Comparison of ENCODE assay signal across 13 cellular contexts in the genomic region with DNA sequence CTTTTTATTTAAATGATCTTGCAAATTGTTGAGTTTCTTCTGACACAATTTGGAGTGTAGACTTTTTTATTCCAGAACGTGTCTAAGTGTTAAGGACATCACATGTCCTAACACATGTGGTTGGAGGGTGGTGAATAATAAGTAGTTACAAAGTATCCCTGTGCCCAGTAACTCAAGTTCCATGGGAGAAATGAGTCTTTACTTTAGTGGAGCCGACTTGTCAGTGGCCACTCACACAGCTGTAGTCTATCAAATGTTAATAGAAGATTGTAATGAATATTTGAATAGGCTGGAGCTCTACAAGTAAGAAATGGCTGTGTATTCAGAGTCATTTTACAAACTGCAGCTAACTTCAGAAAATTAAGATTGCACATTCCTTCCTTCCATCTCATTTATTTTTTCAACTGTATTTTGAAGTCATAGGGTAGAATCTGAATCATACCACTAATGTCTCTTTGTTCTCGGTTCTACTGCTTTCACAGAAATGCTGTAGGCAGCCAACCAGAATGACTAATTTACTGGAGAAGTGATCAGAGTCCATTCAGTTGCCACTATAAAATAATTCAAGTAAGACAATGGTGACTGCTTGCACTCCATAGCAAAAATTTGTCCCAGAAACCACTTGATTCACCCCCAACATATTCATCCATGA.
DNase-seq lines count a peak whose midpoint lies in the region; ATAC-seq and TF ChIP-seq lines count a peak whose summit lies in the region.
"Had no signal": no experiment of that assay in that cellular context is flagged by ENCODE, and none has a peak within 500 bp of the region (broad histone marks: within the 10 kb centered on the region; RNA-seq: fewer than 3 reads in every experiment).

No MANE protein-coding gene starts in this region.

- no peak for TF ChIP-seq RAD21 in SK-N-SH (IDR thresholded peaks at IDR 0.05; ENCODE audit: low read length)

- H3K4me3 ChIP-seq in SK-N-SH (ENCODE audit: low read depth in 2 of 2, low read length in 1 of 2) (no peak overlapping the region), SJSA1 (no peak overlapping the region), skeletal muscle cell (ENCODE audit: low read depth, low read length) (no peak overlapping the region), lower lobe of right lung (no peak overlapping the region)

- H3K27me3 ChIP-seq in SK-N-SH (ENCODE audit: insufficient read depth) (no peaks in the 10 kb centered on the region), SJSA1 (replicated peaks) (no peaks in the 10 kb centered on the region), lower lobe of right lung (ENCODE audit: low read depth) (no peaks in the 10 kb centered on the region)

- H3K27ac ChIP-seq in SK-N-SH (ENCODE audit: low read depth in 2 of 2, low read length in 1 of 2), result peak overlapping the region in 1 of 2 experiments; percentile 60; a peak in 2 of 4 replicates
- peak overlapping the region; percentile 81 for H3K27ac ChIP-seq in SJSA1
- no peak overlapping the region for H3K27ac ChIP-seq in lower lobe of right lung
- H3K27ac ChIP-seq: 22Rv1 had no signal

- POLR2A ChIA-PET in SK-N-SH (lab: Yijun Ruan, JAX), result no interaction called here

- H3K9ac ChIP-seq in SK-N-SH, result no peak overlapping the region; the same call in 1 of the 2 replicates

- H3K79me2 ChIP-seq in SK-N-SH (ENCODE audit: insufficient read depth), result no peaks in the 10 kb centered on the region

- peak overlapping the region; percentile 73 for H2AFZ ChIP-seq in SK-N-SH (ENCODE audit: low read depth)

- H4K20me1 ChIP-seq in SK-N-SH (ENCODE audit: insufficient read depth), result no peaks in the 10 kb centered on the region

- no peak for TF ChIP-seq CTCF in SK-N-SH (IDR thresholded peaks at IDR 0.05)
- TF ChIP-seq CTCF in lower lobe of right lung (IDR thresholded peaks at IDR 0.05), result no peak

- H3K4me1 ChIP-seq in SK-N-SH (ENCODE audit: control insufficient read depth in 1 of 2, insufficient read depth in 2 of 2, low read depth in 1 of 2, low read length in 1 of 2), result peaks cover 0 to 11% of the 10 kb centered on the region in 2 experiments; a peak in 2 of 4 replicates
- H3K4me1 ChIP-seq in SJSA1 (replicated peaks), result peaks cover 37% of the 10 kb centered on the region
- H3K4me1 ChIP-seq in lower lobe of right lung, result no peaks in the 10 kb centered on the region

- no peaks in the 10 kb centered on the region for H3K9me2 ChIP-seq in SK-N-SH

- DNase-seq in SK-N-SH (no peak), SJSA1 (ENCODE audit: low read depth in 1 of 2, low spot score in 2 of 2) (peak in 1 of 2 experiments; percentile 72), fibroblast of peridontal ligament (ENCODE audit: extremely low read depth) (peak; percentile 79), skeletal muscle cell (ENCODE audit: low read depth) (peak; percentile 54), lower lobe of right lung (no peak), left colon (no peak), middle frontal gyrus (ENCODE audit: extremely low spot score, low spot score) (no peak)
- DNase-seq: activated T-cell treated with anti-CD3 and anti-CD28 coated beads, Interleukin-2, amount 50 U/mL, for 24 hours; amygdala; effector memory CD8-positive, alpha-beta T cell; NCI-H2081 had no signal

- ATAC-seq in SK-N-SH treated with all-trans-retinoic acid at 6 μM for 48 hours (no peak), lower lobe of right lung (no peak), left colon (no peak)
- ATAC-seq: effector memory CD8-positive, alpha-beta T cell had no signal

- H3K36me3 ChIP-seq in SK-N-SH (replicated peaks in 1 of 2; ENCODE audit: control insufficient read depth in 1 of 2, insufficient read depth in 2 of 2, low read length in 1 of 2) (peaks cover 0 to under 1% of the 10 kb centered on the region in 2 experiments), SJSA1 (no peaks in the 10 kb centered on the region), lower lobe of right lung (no peaks in the 10 kb centered on the region)

- H3K9me3 ChIP-seq in SK-N-SH (peaks cover 4% of the 10 kb centered on the region; the same call in 1 of the 2 replicates), SJSA1 (replicated peaks) (no peaks in the 10 kb centered on the region), lower lobe of right lung (no peaks in the 10 kb centered on the region)

- WGBS in SK-N-SH (ENCODE audit: low lambda C conversion rate), result 49% methylated on average over 3 of the region's 3 CpGs

- 0 out of 2 replicates have a peak overlapping the region, but pooled peaks have one; percentile 5 for H3K4me2 ChIP-seq in SK-N-SH

- intact Hi-C loops in lower lobe of right lung (cut with DNase I), result no loop called here
- intact Hi-C loops in left colon (cut with DNase I, micrococcal nuclease), result no loop called here

- peak in 1 of 2 experiments; percentile 38; a peak in 1 of 4 replicates for TF ChIP-seq EP300 in SK-N-SH (IDR thresholded peaks at IDR 0.05; ENCODE audit: borderline replicate concordance in 1 of 2, low read depth in 1 of 2, low read length in 1 of 2)

- H3F3A ChIP-seq in SK-N-SH (replicated peaks; ENCODE audit: insufficient read depth), result peaks cover 36% of the 10 kb centered on the region

- CTCF ChIA-PET in SK-N-SH (lab: Yijun Ruan, JAX), result interaction anchor here (0.8 kb wide), 2 partner anchors 12 to 67 kb away, joined by 3 read pairs; no protein-coding TSS in a partner anchor

TF ChIP-seq in SK-N-SH, 30 proteins besides CTCF, POLR2A, EP300 and RAD21:
- TF ChIP-seq FOSL2 (IDR thresholded peaks at IDR 0.05; ENCODE audit: borderline replicate concordance, low read depth) (peak; percentile 33; the same call in 1 of the 2 replicates), TCF12 (IDR thresholded peaks at IDR 0.05) (peak; percentile 33; the same call in 1 of the 2 replicates), EZH2phosphoT487 (IDR thresholded peaks at IDR 0.05; ENCODE audit: borderline replicate concordance, low read depth) (no peak)
- TF ChIP-seq, protein P1, sequence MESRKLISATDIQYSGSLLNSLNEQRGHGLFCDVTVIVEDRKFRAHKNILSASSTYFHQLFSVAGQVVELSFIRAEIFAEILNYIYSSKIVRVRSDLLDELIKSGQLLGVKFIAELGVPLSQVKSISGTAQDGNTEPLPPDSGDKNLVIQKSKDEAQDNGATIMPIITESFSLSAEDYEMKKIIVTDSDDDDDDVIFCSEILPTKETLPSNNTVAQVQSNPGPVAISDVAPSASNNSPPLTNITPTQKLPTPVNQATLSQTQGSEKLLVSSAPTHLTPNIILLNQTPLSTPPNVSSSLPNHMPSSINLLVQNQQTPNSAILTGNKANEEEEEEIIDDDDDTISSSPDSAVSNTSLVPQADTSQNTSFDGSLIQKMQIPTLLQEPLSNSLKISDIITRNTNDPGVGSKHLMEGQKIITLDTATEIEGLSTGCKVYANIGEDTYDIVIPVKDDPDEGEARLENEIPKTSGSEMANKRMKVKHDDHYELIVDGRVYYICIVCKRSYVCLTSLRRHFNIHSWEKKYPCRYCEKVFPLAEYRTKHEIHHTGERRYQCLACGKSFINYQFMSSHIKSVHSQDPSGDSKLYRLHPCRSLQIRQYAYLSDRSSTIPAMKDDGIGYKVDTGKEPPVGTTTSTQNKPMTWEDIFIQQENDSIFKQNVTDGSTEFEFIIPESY (IDR thresholded peaks at IDR 0.05; ENCODE audit: borderline replicate concordance, low read depth), result no peak
TF ChIP-seq in SK-N-SH: peak in this region for 2.

TF ChIP-seq in SK-N-SH treated with all-trans-retinoic acid at 6 μM for 48 hours, 23 proteins besides CTCF, POLR2A, EP300 and RAD21:
- TF ChIP-seq RARB (CRISPR knock-in tag; IDR thresholded peaks at IDR 0.05) (no peak), BACH2 (CRISPR knock-in tag; IDR thresholded peaks at IDR 0.05; ENCODE audit: borderline replicate concordance) (no peak), ZFP30 (CRISPR knock-in tag; IDR thresholded peaks at IDR 0.05) (no peak), TCF4 (CRISPR knock-in tag; IDR thresholded peaks at IDR 0.05; ENCODE audit: borderline replicate concordance) (no peak), ARNTL (CRISPR knock-in tag; IDR thresholded peaks at IDR 0.05; ENCODE audit: borderline replicate concordance, low read depth) (no peak), ZNF70 (CRISPR knock-in tag; IDR thresholded peaks at IDR 0.05) (no peak), ZNF8 (CRISPR knock-in tag; IDR thresholded peaks at IDR 0.05) (no peak)

Comparison
In these comparisons a context has a peak if more than half of its experiments do, and no peak if none do; other contexts are left out.
1. DNase-seq: peak in fibroblast of peridontal ligament (single experiment) and skeletal muscle cell (single experiment); none in SK-N-SH (single experiment), lower lobe of right lung (single experiment), left colon (0 of 2) and middle frontal gyrus (single experiment).